32 cellular contexts compared by ENCODE assay signal in the genomic region with DNA sequence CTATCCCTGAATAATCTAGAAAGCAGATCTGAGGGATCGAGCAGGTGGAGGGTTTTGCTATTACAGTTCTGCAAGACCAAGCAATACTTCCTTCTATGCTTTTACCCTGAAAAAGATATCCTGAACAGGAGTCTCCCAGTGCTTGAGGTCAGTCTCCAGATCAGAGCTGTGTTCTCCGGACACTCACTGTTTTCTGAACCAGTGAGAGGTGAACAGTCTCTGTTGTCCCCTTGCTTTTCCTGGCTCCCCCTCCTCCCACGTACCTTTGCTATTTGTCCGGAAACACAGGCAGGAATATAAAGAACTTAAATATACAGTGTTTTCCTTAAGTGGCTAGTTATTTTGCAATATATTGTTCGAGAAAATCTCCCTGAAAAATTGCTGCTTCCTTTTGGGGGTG.
"Had no signal": no experiment of that assay in that cellular context is flagged by ENCODE, and none has a peak within 500 bp of the region (broad histone marks: within the 10 kb centered on the region; RNA-seq: fewer than 3 reads in every experiment).

No MANE protein-coding gene starts in this region.

- H3K4me3 ChIP-seq: adrenal gland, breast epithelium, SJSA1 had no signal

- ATAC-seq: activated CD4-positive, alpha-beta T cell treated with anti-CD3 and anti-CD28 coated beads for 36 hours; activated T-cell treated with anti-CD3 and anti-CD28 coated beads, Interleukin-2, amount 50 U/mL, for 72 hours; Panc1; T-cell had no signal

- DNase-seq: activated CD4-positive, alpha-beta memory T cell treated with anti-CD3 and anti-CD28 coated beads, Interleukin-2, amount 10 ng/mL, durations not matched to agents 7 days and 5 days; activated CD4-positive, alpha-beta T cell treated with anti-CD3 and anti-CD28 coated beads for 36 hours; activated CD4-positive, alpha-beta T cell treated with anti-CD3 and anti-CD28 coated beads, Interleukin-2, amount 50 U/mL, for 1 hour; activated CD8-positive, alpha-beta memory T cell treated with anti-CD3 and anti-CD28 coated beads, Interleukin-2, amount 50 U/mL, for 4 hours; activated gamma-delta T cell treated with Interleukin-2 at 50 U/mL for 16 hours; activated naive CD4-positive, alpha-beta T cell treated with anti-CD3 and anti-CD28 coated beads, Interleukin-2, amount 10 ng/mL, durations not matched to agents 7 days and 5 days; activated naive CD8-positive, alpha-beta T cell treated with anti-CD3 and anti-CD28 coated beads, Interleukin-2, amount 10 ng/mL, durations not matched to agents 7 days and 5 days; activated T-cell treated with anti-CD3 and anti-CD28 coated beads, Interleukin-2, amount 50 U/mL, for 72 hours; adrenal gland; anterior cingulate cortex; caudate nucleus; KG1; NCI-H1048; NCI-H146; NCI-H187 treated with DMSO at 0.1 percent for 48 hours; NCI-H2081 treated with DMSO at 0.1 percent for 48 hours; NCI-H2171; NCI-H345; NCI-H510A; NCI-H69; NK-92 treated with Interleukin-12 subunit alpha and Interleukin-12 subunit beta, amount 100 ng/mL, for 24 hours; OCI-M1; RPMI8226; SHP77; T-cell; T-helper 2 cell; T1000 had no signal

- H3K4me1 Mint-ChIP-seq: activated CD4-positive, alpha-beta memory T cell treated with anti-CD3 and anti-CD28 coated beads, Interleukin-2, amount 10 ng/mL, durations not matched to agents 7 days and 5 days; activated CD4-positive, alpha-beta T cell treated with anti-CD3 and anti-CD28 coated beads for 36 hours; activated naive CD4-positive, alpha-beta T cell treated with anti-CD3 and anti-CD28 coated beads, Interleukin-2, amount 10 ng/mL, durations not matched to agents 7 days and 5 days; activated naive CD8-positive, alpha-beta T cell treated with anti-CD3 and anti-CD28 coated beads, Interleukin-2, amount 10 ng/mL, durations not matched to agents 7 days and 5 days had no signal

- H3K4me1 ChIP-seq: adrenal gland, breast epithelium, SJSA1 had no signal

- H3K27me3 ChIP-seq: adrenal gland, SJSA1 had no signal

- H3K27ac ChIP-seq: adrenal gland, breast epithelium, SJSA1 had no signal

- H3K36me3 ChIP-seq: adrenal gland, breast epithelium, SJSA1 had no signal

- FAIRE-seq: TTC549 had no signal

- H3K9me3 ChIP-seq: adrenal gland, breast epithelium, SJSA1 had no signal

- H3K27ac Mint-ChIP-seq: activated CD4-positive, alpha-beta memory T cell treated with anti-CD3 and anti-CD28 coated beads, Interleukin-2, amount 10 ng/mL, durations not matched to agents 7 days and 5 days; activated CD4-positive, alpha-beta T cell treated with anti-CD3 and anti-CD28 coated beads for 36 hours; activated naive CD4-positive, alpha-beta T cell treated with anti-CD3 and anti-CD28 coated beads, Interleukin-2, amount 10 ng/mL, durations not matched to agents 7 days and 5 days; activated naive CD8-positive, alpha-beta T cell treated with anti-CD3 and anti-CD28 coated beads, Interleukin-2, amount 10 ng/mL, durations not matched to agents 7 days and 5 days; activated T-cell treated with anti-CD3 and anti-CD28 coated beads, Interleukin-2, amount 50 U/mL, for 72 hours; activated T-helper 2 cell treated with anti-CD3 and anti-CD28 coated beads, Interferon-gamma antibody, Interleukin-2, Interleukin-4, amounts not matched to agents 10 μg/mL and 5 μg/mL and 100 μg/mL, durations not matched to agents 14 hours and 24 hours and 36 hours; T-cell had no signal

- H3K27me3 Mint-ChIP-seq: activated CD4-positive, alpha-beta memory T cell treated with anti-CD3 and anti-CD28 coated beads, Interleukin-2, amount 10 ng/mL, durations not matched to agents 7 days and 5 days; activated CD4-positive, alpha-beta T cell treated with anti-CD3 and anti-CD28 coated beads for 36 hours; activated naive CD4-positive, alpha-beta T cell treated with anti-CD3 and anti-CD28 coated beads, Interleukin-2, amount 10 ng/mL, durations not matched to agents 7 days and 5 days; activated naive CD8-positive, alpha-beta T cell treated with anti-CD3 and anti-CD28 coated beads, Interleukin-2, amount 10 ng/mL, durations not matched to agents 7 days and 5 days had no signal

- H3K9me3 Mint-ChIP-seq: activated CD4-positive, alpha-beta memory T cell treated with anti-CD3 and anti-CD28 coated beads, Interleukin-2, amount 10 ng/mL, durations not matched to agents 7 days and 5 days; activated naive CD4-positive, alpha-beta T cell treated with anti-CD3 and anti-CD28 coated beads, Interleukin-2, amount 10 ng/mL, durations not matched to agents 7 days and 5 days; activated naive CD8-positive, alpha-beta T cell treated with anti-CD3 and anti-CD28 coated beads, Interleukin-2, amount 10 ng/mL, durations not matched to agents 7 days and 5 days; activated T-cell treated with anti-CD3 and anti-CD28 coated beads, Interleukin-2, amount 50 U/mL, for 72 hours; activated T-helper 2 cell treated with anti-CD3 and anti-CD28 coated beads, Interferon-gamma antibody, Interleukin-2, Interleukin-4, amounts not matched to agents 10 μg/mL and 5 μg/mL and 100 μg/mL, durations not matched to agents 14 hours and 24 hours and 36 hours; T-cell had no signal

- H3K4me3 Mint-ChIP-seq: activated CD4-positive, alpha-beta memory T cell treated with anti-CD3 and anti-CD28 coated beads, Interleukin-2, amount 10 ng/mL, durations not matched to agents 7 days and 5 days; activated CD4-positive, alpha-beta T cell treated with anti-CD3 and anti-CD28 coated beads for 36 hours; activated naive CD4-positive, alpha-beta T cell treated with anti-CD3 and anti-CD28 coated beads, Interleukin-2, amount 10 ng/mL, durations not matched to agents 7 days and 5 days; activated naive CD8-positive, alpha-beta T cell treated with anti-CD3 and anti-CD28 coated beads, Interleukin-2, amount 10 ng/mL, durations not matched to agents 7 days and 5 days; activated T-cell treated with anti-CD3 and anti-CD28 coated beads, Interleukin-2, amount 50 U/mL, for 72 hours; T-cell had no signal

- H3K36me3 Mint-ChIP-seq: activated naive CD4-positive, alpha-beta T cell treated with anti-CD3 and anti-CD28 coated beads, Interleukin-2, amount 10 ng/mL, durations not matched to agents 7 days and 5 days; activated naive CD8-positive, alpha-beta T cell treated with anti-CD3 and anti-CD28 coated beads, Interleukin-2, amount 10 ng/mL, durations not matched to agents 7 days and 5 days; T-cell had no signal
